ENCODE assay signal across 21 cellular contexts in genomic region chr1:182205378-182206022, GRCh38.
A peak's percentile ranks its signal among the peaks of the same experiment; 100 is the strongest.
DNase-seq lines count a peak whose midpoint lies in the region; ATAC-seq and TF ChIP-seq lines count a peak whose summit lies in the region.
"Had no signal": no experiment of that assay in that cellular context is flagged by ENCODE, and none has a peak within 500 bp of the region (broad histone marks: within the 10 kb centered on the region; RNA-seq: fewer than 3 reads in every experiment).

No MANE protein-coding gene starts in this region.

- peak; percentile 67 for ATAC-seq in gastroesophageal sphincter
- ATAC-seq in activated CD8-positive, alpha-beta T cell treated with anti-CD3 and anti-CD28 coated beads, Interleukin-2, amount 10 ng/mL, durations not matched to agents 7 days and 5 days, result no peak
- ATAC-seq: GM23338; naive thymus-derived CD8-positive, alpha-beta T cell; SK-N-SH treated with all-trans-retinoic acid at 6 μM for 48 hours had no signal

- TF ChIP-seq POLR2A in gastroesophageal sphincter (IDR thresholded peaks at IDR 0.05) (peak in 1 of 2 donors; percentile 14), sigmoid colon (IDR thresholded peaks at IDR 0.05) (no peak)

- no peak for TF ChIP-seq EP300 in gastroesophageal sphincter (IDR thresholded peaks at IDR 0.05)
- no peak for TF ChIP-seq EP300 in sigmoid colon (IDR thresholded peaks at IDR 0.05)

- H3K27ac ChIP-seq in gastroesophageal sphincter (peak overlapping the region; percentile 36 to 81 (median 76)), sigmoid colon (peak overlapping the region; percentile 55 to 68 (median 58))
- H3K27ac ChIP-seq: 22Rv1, PC-9 had no signal

- TF ChIP-seq CTCF in gastroesophageal sphincter (IDR thresholded peaks at IDR 0.05) (no peak), sigmoid colon (IDR thresholded peaks at IDR 0.05) (no peak), CD14-positive monocyte (IDR thresholded peaks at IDR 0.05) (no peak)

- H3K27ac Mint-ChIP-seq in immature natural killer cell (no peak overlapping the region), CD14-positive monocyte (peak overlapping the region in 3 of 7 donors; percentile 4 to 82 (median 37))
- H3K27ac Mint-ChIP-seq in activated CD8-positive, alpha-beta T cell treated with anti-CD3 and anti-CD28 coated beads, Interleukin-2, amount 10 ng/mL, durations not matched to agents 7 days and 5 days, result no peak overlapping the region
- H3K27ac Mint-ChIP-seq: activated CD4-positive, alpha-beta T cell treated with anti-CD3 and anti-CD28 coated beads, Interleukin-2, amount 10 ng/mL, durations not matched to agents 24 days and 14 days; activated naive CD4-positive, alpha-beta T cell treated with anti-CD3 and anti-CD28 coated beads, Interleukin-2, amount 10 ng/mL, durations not matched to agents 7 days and 5 days; GM23338; memory B cell had no signal

- H3K27me3 ChIP-seq in gastroesophageal sphincter, result no peaks in the 10 kb centered on the region
- H3K27me3 ChIP-seq in sigmoid colon, result no peaks in the 10 kb centered on the region

- H3K4me1 Mint-ChIP-seq in immature natural killer cell, result peaks cover 17 to 19% of the 10 kb centered on the region in 2 donors
- H3K4me1 Mint-ChIP-seq in activated CD8-positive, alpha-beta T cell treated with anti-CD3 and anti-CD28 coated beads, Interleukin-2, amount 10 ng/mL, durations not matched to agents 7 days and 5 days (ENCODE audit: low read depth), result peaks cover 15% of the 10 kb centered on the region
- H3K4me1 Mint-ChIP-seq in CD14-positive monocyte, result peaks cover 7% of the 10 kb centered on the region
- H3K4me1 Mint-ChIP-seq: memory B cell had no signal

- H3K36me3 ChIP-seq in gastroesophageal sphincter (no peaks in the 10 kb centered on the region), sigmoid colon (no peaks in the 10 kb centered on the region)

- H3K9me3 ChIP-seq in gastroesophageal sphincter, result no peaks in the 10 kb centered on the region
- no peaks in the 10 kb centered on the region for H3K9me3 ChIP-seq in sigmoid colon

- H3K36me3 Mint-ChIP-seq in immature natural killer cell (no peaks in the 10 kb centered on the region), CD14-positive monocyte (no peaks in the 10 kb centered on the region)
- H3K36me3 Mint-ChIP-seq in activated CD8-positive, alpha-beta T cell treated with anti-CD3 and anti-CD28 coated beads, Interleukin-2, amount 10 ng/mL, durations not matched to agents 7 days and 5 days (ENCODE audit: low read depth), result no peaks in the 10 kb centered on the region
- H3K36me3 Mint-ChIP-seq: activated naive CD4-positive, alpha-beta T cell treated with anti-CD3 and anti-CD28 coated beads, Interleukin-2, amount 10 ng/mL, durations not matched to agents 7 days and 5 days; memory B cell; naive thymus-derived CD8-positive, alpha-beta T cell had no signal

- H3K4me1 ChIP-seq in gastroesophageal sphincter, result peaks cover 0 to 44% (median 3%) of the 10 kb centered on the region in 3 donors
- peaks cover 0 to 23% (median 20%) of the 10 kb centered on the region in 4 donors for H3K4me1 ChIP-seq in sigmoid colon

- DNase-seq in SIG-M5 treated with dmso at 0.1 percent for 504 hours (lab: John Stamatoyannopoulos, UW; ENCODE audit: unreplicated experiment) (peak; percentile 26), SIG-M5 (lab: John Stamatoyannopoulos, UW) (no peak), sigmoid colon (no peak), immature natural killer cell (no peak), CD14-positive monocyte (ENCODE audit: low spot score) (no peak)
- no peak for DNase-seq in stimulated activated CD4-positive, alpha-beta T cell treated with anti-CD3 and anti-CD28 coated beads, Interleukin-15, amount 100 ng/mL, for 24 hours
- DNase-seq in activated CD8-positive, alpha-beta T cell treated with anti-CD3 and anti-CD28 coated beads, Interleukin-2, amount 10 ng/mL, durations not matched to agents 7 days and 5 days, result no peak
- DNase-seq: activated CD4-positive, alpha-beta T cell treated with anti-CD3 and anti-CD28 coated beads, Interleukin-2, amount 10 ng/mL, durations not matched to agents 24 days and 14 days; activated naive CD4-positive, alpha-beta T cell treated with anti-CD3 and anti-CD28 coated beads, Interleukin-2, amount 10 ng/mL, durations not matched to agents 7 days and 5 days; C1 segment of cervical spinal cord; head of caudate nucleus; MM.1S; naive thymus-derived CD8-positive, alpha-beta T cell; NCI-H774; PC-9; stimulated activated CD4-positive, alpha-beta T cell treated with anti-CD3 and anti-CD28 coated beads, Interleukin-2, amount 100 ng/mL, for 48 hours had no signal

- CTCF ChIA-PET in activated CD8-positive, alpha-beta T cell treated with anti-CD3 and anti-CD28 coated beads, Interleukin-2, amount 10 ng/mL, durations not matched to agents 7 days and 5 days (lab: Charles Lee), result interaction anchor here (1.2 kb wide), 1 partner anchor 62 kb away, joined by 3 read pairs; no protein-coding TSS in a partner anchor

- H3K27me3 Mint-ChIP-seq in immature natural killer cell (ENCODE audit: low read depth in 3 of 3) (peaks cover 0 to 5% (median 0%) of the 10 kb centered on the region in 3 donors), CD14-positive monocyte (ENCODE audit: low read depth in 3 of 3) (peaks cover 0 to 4% (median 0%) of the 10 kb centered on the region in 3 donors)
- peaks cover 5% of the 10 kb centered on the region for H3K27me3 Mint-ChIP-seq in activated CD8-positive, alpha-beta T cell treated with anti-CD3 and anti-CD28 coated beads, Interleukin-2, amount 10 ng/mL, durations not matched to agents 7 days and 5 days (ENCODE audit: low read depth)
- H3K27me3 Mint-ChIP-seq: memory B cell; naive thymus-derived CD8-positive, alpha-beta T cell had no signal

- H3K9me3 Mint-ChIP-seq in immature natural killer cell (no peaks in the 10 kb centered on the region), CD14-positive monocyte (no peaks in the 10 kb centered on the region)
- no peaks in the 10 kb centered on the region for H3K9me3 Mint-ChIP-seq in activated CD8-positive, alpha-beta T cell treated with anti-CD3 and anti-CD28 coated beads, Interleukin-2, amount 10 ng/mL, durations not matched to agents 7 days and 5 days (ENCODE audit: insufficient read depth)
- H3K9me3 Mint-ChIP-seq: activated CD4-positive, alpha-beta T cell treated with anti-CD3 and anti-CD28 coated beads, Interleukin-2, amount 10 ng/mL, durations not matched to agents 24 days and 14 days; activated naive CD4-positive, alpha-beta T cell treated with anti-CD3 and anti-CD28 coated beads, Interleukin-2, amount 10 ng/mL, durations not matched to agents 7 days and 5 days; GM23338; memory B cell; naive thymus-derived CD8-positive, alpha-beta T cell had no signal

- intact Hi-C loops in sigmoid colon (cut with DNase I), result no loop called here
- intact Hi-C loops in CD14-positive monocyte (cut with micrococcal nuclease), result no loop called here

- POLR2A ChIA-PET in activated CD8-positive, alpha-beta T cell treated with anti-CD3 and anti-CD28 coated beads, Interleukin-2, amount 10 ng/mL, durations not matched to agents 7 days and 5 days (lab: Charles Lee), result no interaction called here

- no peak overlapping the region for H3K4me3 ChIP-seq in gastroesophageal sphincter
- H3K4me3 ChIP-seq in sigmoid colon, result no peak overlapping the region
- H3K4me3 ChIP-seq: GM23338, PC-9 had no signal

- H3K4me3 Mint-ChIP-seq in immature natural killer cell (no peak overlapping the region), CD14-positive monocyte (no peak overlapping the region)
- H3K4me3 Mint-ChIP-seq in activated CD8-positive, alpha-beta T cell treated with anti-CD3 and anti-CD28 coated beads, Interleukin-2, amount 10 ng/mL, durations not matched to agents 7 days and 5 days, result no peak overlapping the region
- H3K4me3 Mint-ChIP-seq: activated CD4-positive, alpha-beta T cell treated with anti-CD3 and anti-CD28 coated beads, Interleukin-2, amount 10 ng/mL, durations not matched to agents 24 days and 14 days; activated naive CD4-positive, alpha-beta T cell treated with anti-CD3 and anti-CD28 coated beads, Interleukin-2, amount 10 ng/mL, durations not matched to agents 7 days and 5 days; GM23338; memory B cell; naive thymus-derived CD8-positive, alpha-beta T cell had no signal
